ENCODE assay signal across 1 cellular context in genomic region chr1:29919041-29919440, GRCh38.
DNase-seq lines count a peak whose midpoint lies in the region.
"Not testable (repeated sequence)": the region's sequence is repeated elsewhere in the genome, so short reads cannot be mapped to it uniquely, and the experiment has no call there.

No MANE protein-coding gene starts in this region.

- intact Hi-C loops in posterior vena cava (cut with DNase I), result not testable (repeated sequence)

- DNase-seq in posterior vena cava (ENCODE audit: low spot score), result peak; percentile 59
